In genomic region chr7:132258231-132258630, GRCh38 we compare ENCODE assay signal across 6 cellular contexts.
"Had no signal": no experiment of that assay in that cellular context is flagged by ENCODE, and none has a peak within 500 bp of the region (broad histone marks: within the 10 kb centered on the region; RNA-seq: fewer than 3 reads in every experiment).

No MANE protein-coding gene starts in this region.

- DNase-seq: H9, HCEC 1CT had no signal

- H3K36me3 Mint-ChIP-seq: IgD-negative memory B cell had no signal

- H3K4me3 ChIP-seq: GM23338 had no signal

- ATAC-seq: GM23338, HepG2 had no signal

- H3K4me3 Mint-ChIP-seq: GM23338, H9 had no signal

- H3K4me1 Mint-ChIP-seq: GM23338, H9, IgD-negative memory B cell had no signal

- H3K27ac Mint-ChIP-seq: GM23338, H9, IgD-negative memory B cell had no signal

- H3K27ac ChIP-seq: HL-60 had no signal
